Comparison of ENCODE assay signal across 18 cellular contexts in genomic region chr19:38826856-38827551, GRCh38. TPM values are rescaled to one million over a fixed set of nuclear protein-coding genes. Genes with fewer than 3 reads are reported as not detected.
DNase-seq lines count a peak whose midpoint lies in the region; ATAC-seq, FAIRE-seq and TF ChIP-seq lines count a peak whose summit lies in the region.
"Had no signal": no experiment of that assay in that cellular context is flagged by ENCODE, and none has a peak within 500 bp of the region (broad histone marks: within the 10 kb centered on the region; RNA-seq: fewer than 3 reads in every experiment).

No MANE protein-coding gene starts in this region.

- POLR2A ChIA-PET in activated CD4-positive, alpha-beta memory T cell treated with anti-CD3 and anti-CD28 coated beads, Interleukin-2, amount 10 ng/mL, durations not matched to agents 7 days and 5 days (lab: Charles Lee) = no interaction called here
- POLR2A ChIA-PET in activated CD4-positive, alpha-beta memory T cell treated with anti-CD3 and anti-CD28 coated beads for 36 hours (lab: Charles Lee) = no interaction called here
- POLR2A ChIA-PET in CD4-positive, alpha-beta T cell (lab: Charles Lee) = no interaction called here

- no peak for DNase-seq in activated CD4-positive, alpha-beta memory T cell treated with anti-CD3 and anti-CD28 coated beads, Interleukin-2, amount 10 ng/mL, durations not matched to agents 7 days and 5 days
- DNase-seq in activated CD4-positive, alpha-beta memory T cell treated with anti-CD3 and anti-CD28 coated beads for 36 hours = no peak
- no peak for DNase-seq in CD4-positive, alpha-beta T cell
- DNase-seq in astrocyte (ENCODE audit: low read depth) (no peak), psoas muscle (no peak), DMS 273 (lab: John Stamatoyannopoulos, UW; ENCODE audit: unreplicated experiment) (no peak)
- no peak for DNase-seq in effector memory CD4-positive, alpha-beta T cell
- DNase-seq: AML-193; CD8-positive, alpha-beta T cell; HFFc6; MM.1S; NCI-H1105; NCI-H1694 treated with DMSO at 0.1 percent for 48 hours; NCI-H446; PC-3 had no signal

- CTCF ChIA-PET in activated CD4-positive, alpha-beta memory T cell treated with anti-CD3 and anti-CD28 coated beads, Interleukin-2, amount 10 ng/mL, durations not matched to agents 7 days and 5 days (lab: Charles Lee) = interaction anchor here (1.2 kb wide), 1 partner anchor 424 kb away, joined by 3 read pairs; the partner anchor contains the start of gene FAM98C
- CTCF ChIA-PET in activated CD4-positive, alpha-beta memory T cell treated with anti-CD3 and anti-CD28 coated beads for 36 hours (lab: Charles Lee) = interaction anchor here (1.0 to 1.1 kb wide), 2 partner anchors 57 to 61 kb away, joined by 3 read pairs; no protein-coding TSS in a partner anchor
- CTCF ChIA-PET in CD4-positive, alpha-beta T cell (lab: Charles Lee) = no interaction called here

- H3K27me3 ChIP-seq in CD4-positive, alpha-beta T cell (ENCODE audit: control insufficient read depth, insufficient read depth, low read length) = no peaks in the 10 kb centered on the region
- H3K27me3 ChIP-seq in astrocyte (ENCODE audit: insufficient read depth, low read length) = no peaks in the 10 kb centered on the region
- H3K27me3 ChIP-seq in psoas muscle (ENCODE audit: insufficient read depth in 3 of 3, low read length in 2 of 3) = no peaks in the 10 kb centered on the region
- H3K27me3 ChIP-seq in effector memory CD4-positive, alpha-beta T cell (replicated peaks; ENCODE audit: control insufficient read depth, insufficient read depth, low read length, poor library complexity, severe bottlenecking) = no peaks in the 10 kb centered on the region

- H3K36me3 ChIP-seq in astrocyte (ENCODE audit: insufficient read depth, low read length) (no peaks in the 10 kb centered on the region), psoas muscle (ENCODE audit: insufficient read depth in 1 of 2, low read depth in 1 of 2) (peaks cover 4 to 66% of the 10 kb centered on the region in 2 donors)
- peaks cover 22% of the 10 kb centered on the region for H3K36me3 ChIP-seq in effector memory CD4-positive, alpha-beta T cell (ENCODE audit: control insufficient read depth, insufficient read depth, low read length)

- H3K4me3 ChIP-seq in astrocyte (ENCODE audit: insufficient read depth, low read depth, low read length) = no peak overlapping the region
- no peak overlapping the region for H3K4me3 ChIP-seq in psoas muscle
- no peak overlapping the region for H3K4me3 ChIP-seq in effector memory CD4-positive, alpha-beta T cell (ENCODE audit: insufficient read depth, low read depth, low read length, poor library complexity, severe bottlenecking)
- H3K4me3 ChIP-seq: GM23338 had no signal

- no peak for TF ChIP-seq CTCF in CD4-positive, alpha-beta T cell (IDR thresholded peaks at IDR 0.05)
- TF ChIP-seq CTCF in astrocyte (IDR thresholded peaks at IDR 0.05; ENCODE audit: insufficient read depth, low read depth, low read length) = no peak
- TF ChIP-seq CTCF in psoas muscle (IDR thresholded peaks at IDR 0.05) = no peak

- no peaks in the 10 kb centered on the region for H4K20me1 ChIP-seq in astrocyte (ENCODE audit: insufficient read depth, low read length)

- H3K27me3 Mint-ChIP-seq in activated CD4-positive, alpha-beta memory T cell treated with anti-CD3 and anti-CD28 coated beads, Interleukin-2, amount 10 ng/mL, durations not matched to agents 7 days and 5 days = no peaks in the 10 kb centered on the region
- H3K27me3 Mint-ChIP-seq in activated CD4-positive, alpha-beta memory T cell treated with anti-CD3 and anti-CD28 coated beads for 36 hours = no peaks in the 10 kb centered on the region
- H3K27me3 Mint-ChIP-seq in CD4-positive, alpha-beta T cell = no peaks in the 10 kb centered on the region
- H3K27me3 Mint-ChIP-seq in astrocyte (ENCODE audit: low read depth, unreplicated experiment) = no peaks in the 10 kb centered on the region

- peaks cover 69% of the 10 kb centered on the region for H3K36me3 Mint-ChIP-seq in activated CD4-positive, alpha-beta memory T cell treated with anti-CD3 and anti-CD28 coated beads, Interleukin-2, amount 10 ng/mL, durations not matched to agents 7 days and 5 days (ENCODE audit: low read depth)
- peaks cover 39% of the 10 kb centered on the region for H3K36me3 Mint-ChIP-seq in activated CD4-positive, alpha-beta memory T cell treated with anti-CD3 and anti-CD28 coated beads for 36 hours
- H3K36me3 Mint-ChIP-seq in CD4-positive, alpha-beta T cell (ENCODE audit: low read depth) = peaks cover 83% of the 10 kb centered on the region
- H3K36me3 Mint-ChIP-seq in astrocyte (ENCODE audit: low read depth, unreplicated experiment) = peaks cover 34% of the 10 kb centered on the region

- no peaks in the 10 kb centered on the region for H3K9me3 ChIP-seq in CD4-positive, alpha-beta T cell (ENCODE audit: control insufficient read depth, low read length)
- H3K9me3 ChIP-seq in astrocyte (ENCODE audit: insufficient read depth, low read depth, low read length) = peaks cover 2% of the 10 kb centered on the region
- no peaks in the 10 kb centered on the region for H3K9me3 ChIP-seq in psoas muscle
- H3K9me3 ChIP-seq in effector memory CD4-positive, alpha-beta T cell (ENCODE audit: control insufficient read depth, low read length) = no peaks in the 10 kb centered on the region

- FAIRE-seq in astrocyte (lab: Jason Lieb, UNC) = no peak

- peaks cover 22% of the 10 kb centered on the region for H3K4me1 ChIP-seq in astrocyte (ENCODE audit: insufficient read depth, low read length)
- peaks cover 32% of the 10 kb centered on the region for H3K4me1 ChIP-seq in psoas muscle
- no peaks in the 10 kb centered on the region for H3K4me1 ChIP-seq in effector memory CD4-positive, alpha-beta T cell (ENCODE audit: control insufficient read depth, insufficient read depth, low read length, poor library complexity, severe bottlenecking)

- H3K4me2 ChIP-seq in astrocyte (ENCODE audit: low read length) = no peak overlapping the region
- H3K4me2 ChIP-seq: GM23338 had no signal

- H3K9me3 Mint-ChIP-seq in activated CD4-positive, alpha-beta memory T cell treated with anti-CD3 and anti-CD28 coated beads, Interleukin-2, amount 10 ng/mL, durations not matched to agents 7 days and 5 days = peaks cover 6% of the 10 kb centered on the region
- H3K9me3 Mint-ChIP-seq in activated CD4-positive, alpha-beta memory T cell treated with anti-CD3 and anti-CD28 coated beads for 36 hours = no peaks in the 10 kb centered on the region
- no peaks in the 10 kb centered on the region for H3K9me3 Mint-ChIP-seq in CD4-positive, alpha-beta T cell
- no peaks in the 10 kb centered on the region for H3K9me3 Mint-ChIP-seq in astrocyte (ENCODE audit: unreplicated experiment)
- H3K9me3 Mint-ChIP-seq: CD8-positive, alpha-beta T cell had no signal

- H3K4me3 Mint-ChIP-seq in activated CD4-positive, alpha-beta memory T cell treated with anti-CD3 and anti-CD28 coated beads, Interleukin-2, amount 10 ng/mL, durations not matched to agents 7 days and 5 days = no peak overlapping the region
- H3K4me3 Mint-ChIP-seq in activated CD4-positive, alpha-beta memory T cell treated with anti-CD3 and anti-CD28 coated beads for 36 hours = no peak overlapping the region
- H3K4me3 Mint-ChIP-seq in CD4-positive, alpha-beta T cell = peak overlapping the region; percentile 54
- H3K4me3 Mint-ChIP-seq in astrocyte (ENCODE audit: unreplicated experiment) = no peak overlapping the region
- H3K4me3 Mint-ChIP-seq: CD8-positive, alpha-beta T cell; GM23338; HFFc6 had no signal

- H3K9ac ChIP-seq in astrocyte (ENCODE audit: low read length) = no peak overlapping the region

- 44 to 55% (median 54%) methylated on average over 6 of the region's 6 CpGs for WGBS in psoas muscle, 3 donors

- H3K79me2 ChIP-seq in astrocyte (ENCODE audit: insufficient read depth, low read length) = no peaks in the 10 kb centered on the region

- intact Hi-C loops in activated CD4-positive, alpha-beta memory T cell treated with anti-CD3 and anti-CD28 coated beads for 36 hours (cut with micrococcal nuclease) = no loop called here
- intact Hi-C loops in CD4-positive, alpha-beta T cell (cut with DNase I, micrococcal nuclease) = loop anchor here in 1 of 2 experiments (2.0 kb wide), 1 partner anchor 26 kb away; no protein-coding TSS in a partner anchor
- intact Hi-C loops in psoas muscle (cut with DNase I) = no loop called here

- ATAC-seq in CD4-positive, alpha-beta T cell (ENCODE audit: poor library complexity) = no peak
- ATAC-seq in psoas muscle (no peak), HG03439 (IDR thresholded peaks at IDR 0.05; ENCODE audit: unreplicated experiment) (no peak)
- ATAC-seq: CD8-positive, alpha-beta T cell; GM23338; PC-3 had no signal

- H2AFZ ChIP-seq in astrocyte (ENCODE audit: low read depth, low read length) = no peak overlapping the region
- H2AFZ ChIP-seq: GM23338 had no signal

- H3K27ac ChIP-seq in CD4-positive, alpha-beta T cell (ENCODE audit: low read depth, low read length) = no peak overlapping the region
- H3K27ac ChIP-seq in astrocyte (ENCODE audit: low read depth, low read length) (no peak overlapping the region), psoas muscle (peak overlapping the region; percentile 55)
- no peak overlapping the region for H3K27ac ChIP-seq in effector memory CD4-positive, alpha-beta T cell (ENCODE audit: insufficient read depth, low read length, poor library complexity, severe bottlenecking)

- H3K4me1 Mint-ChIP-seq in activated CD4-positive, alpha-beta memory T cell treated with anti-CD3 and anti-CD28 coated beads, Interleukin-2, amount 10 ng/mL, durations not matched to agents 7 days and 5 days = peaks cover 24% of the 10 kb centered on the region
- H3K4me1 Mint-ChIP-seq in activated CD4-positive, alpha-beta memory T cell treated with anti-CD3 and anti-CD28 coated beads for 36 hours (ENCODE audit: low read depth) = peaks cover 18% of the 10 kb centered on the region
- H3K4me1 Mint-ChIP-seq in CD4-positive, alpha-beta T cell (ENCODE audit: low read depth) = peaks cover 62% of the 10 kb centered on the region
- H3K4me1 Mint-ChIP-seq in astrocyte (ENCODE audit: low read depth, unreplicated experiment) = peaks cover 12% of the 10 kb centered on the region

- peak overlapping the region; percentile 21 for H3K27ac Mint-ChIP-seq in activated CD4-positive, alpha-beta memory T cell treated with anti-CD3 and anti-CD28 coated beads, Interleukin-2, amount 10 ng/mL, durations not matched to agents 7 days and 5 days
- no peak overlapping the region for H3K27ac Mint-ChIP-seq in activated CD4-positive, alpha-beta memory T cell treated with anti-CD3 and anti-CD28 coated beads for 36 hours
- H3K27ac Mint-ChIP-seq in CD4-positive, alpha-beta T cell = no peak overlapping the region
- peak overlapping the region; percentile 58 for H3K27ac Mint-ChIP-seq in astrocyte (ENCODE audit: unreplicated experiment)
- H3K27ac Mint-ChIP-seq: CD8-positive, alpha-beta T cell; GM23338; HFFc6 had no signal

RNA-seq across cellular contexts. Expression of gene ECH1, which starts 4.6 kb away (rescaled TPM):
- total RNA-seq in activated CD4-positive, alpha-beta memory T cell treated with anti-CD3 and anti-CD28 coated beads, Interleukin-2, amount 10 ng/mL, durations not matched to agents 7 days and 5 days = 100 to 1,000 TPM; 188 to 195 TPM
- 100 to 1,000 TPM; 152 to 155 TPM for total RNA-seq in activated CD4-positive, alpha-beta memory T cell treated with anti-CD3 and anti-CD28 coated beads for 36 hours
- 10 to 100 TPM; 32.6 to 35.3 TPM for total RNA-seq in CD4-positive, alpha-beta T cell
- total RNA-seq in astrocyte (51.4 and 53.3 TPM in 2 replicates), psoas muscle (100 to 1,000 TPM; 279 to 572 (median 404) TPM)
- polyA plus RNA-seq in psoas muscle = 100 to 1,000 TPM; 512 to 649 (median 601) TPM

RNA-seq across cellular contexts. Expression of gene LGALS4, which starts 14.3 kb away (rescaled TPM):
- under 1 TPM; 0.81 to 0.93 TPM for total RNA-seq in activated CD4-positive, alpha-beta memory T cell treated with anti-CD3 and anti-CD28 coated beads, Interleukin-2, amount 10 ng/mL, durations not matched to agents 7 days and 5 days
- under 1 TPM; 0.33 to 0.70 TPM for total RNA-seq in activated CD4-positive, alpha-beta memory T cell treated with anti-CD3 and anti-CD28 coated beads for 36 hours
- total RNA-seq in CD4-positive, alpha-beta T cell = 1 to 10 TPM; 2.3 to 3.1 TPM
- total RNA-seq in astrocyte (0.32 TPM in 1 of 2 replicates, not detected in the other), psoas muscle (1 to 10 TPM in 2 of 4 donors, under 1 TPM in 2; 0.62 to 2.0 (median 0.98) TPM)
- polyA plus RNA-seq in psoas muscle = under 1 TPM; 0.31 to 0.77 (median 0.53) TPM
- total RNA-seq: Daoy had no signal
- polyA plus RNA-seq: GM23338 had no signal

RNA-seq across cellular contexts. Expression of gene HNRNPL, which starts 22.8 kb away (rescaled TPM):
- 100 to 1,000 TPM; 457 to 464 TPM for total RNA-seq in activated CD4-positive, alpha-beta memory T cell treated with anti-CD3 and anti-CD28 coated beads, Interleukin-2, amount 10 ng/mL, durations not matched to agents 7 days and 5 days
- 100 to 1,000 TPM; 646 to 671 TPM for total RNA-seq in activated CD4-positive, alpha-beta memory T cell treated with anti-CD3 and anti-CD28 coated beads for 36 hours
- 100 to 1,000 TPM; 535 to 565 TPM for total RNA-seq in CD4-positive, alpha-beta T cell
- total RNA-seq in astrocyte (285 and 314 TPM in 2 replicates), psoas muscle (100 to 1,000 TPM; 151 to 229 (median 198) TPM)
- polyA plus RNA-seq in psoas muscle = 100 to 1,000 TPM; 109 to 215 (median 191) TPM

RNA-seq across cellular contexts. Expression of gene LGALS7B, which starts 38.0 kb away (rescaled TPM):
- total RNA-seq in activated CD4-positive, alpha-beta memory T cell treated with anti-CD3 and anti-CD28 coated beads, Interleukin-2, amount 10 ng/mL, durations not matched to agents 7 days and 5 days = not detected
- not detected for total RNA-seq in activated CD4-positive, alpha-beta memory T cell treated with anti-CD3 and anti-CD28 coated beads for 36 hours
- not detected for total RNA-seq in CD4-positive, alpha-beta T cell
- total RNA-seq in astrocyte (not detected in 2 replicates), psoas muscle (not detected)
- polyA plus RNA-seq in psoas muscle = under 1 TPM in 1 of 3 donors, not detected in 2; 0.91 TPM
- total RNA-seq: CD8-positive, alpha-beta T cell; Daoy; HFFc6; PC-3 had no signal

RNA-seq across cellular contexts. Expression of gene RINL, which starts 51.1 kb away (rescaled TPM):
- 10 to 100 TPM; 79.9 to 82.2 TPM for total RNA-seq in activated CD4-positive, alpha-beta memory T cell treated with anti-CD3 and anti-CD28 coated beads, Interleukin-2, amount 10 ng/mL, durations not matched to agents 7 days and 5 days
- 10 to 100 TPM; 92.6 to 100.0 TPM for total RNA-seq in activated CD4-positive, alpha-beta memory T cell treated with anti-CD3 and anti-CD28 coated beads for 36 hours
- 10 to 100 TPM; 19.5 to 21.3 TPM for total RNA-seq in CD4-positive, alpha-beta T cell
- 0.91 and 1.3 TPM in 2 replicates for total RNA-seq in astrocyte
- 1 to 10 TPM; 1.5 to 4.8 (median 2.2) TPM for total RNA-seq in psoas muscle
- 1 to 10 TPM; 2.2 to 3.4 (median 2.2) TPM for polyA plus RNA-seq in psoas muscle

Comparison
In these comparisons a context has a peak if more than half of its experiments do, and no peak if none do; other contexts are left out.
1. H3K27ac Mint-ChIP-seq: peak in activated CD4-positive, alpha-beta memory T cell treated with anti-CD3 and anti-CD28 coated beads, Interleukin-2, amount 10 ng/mL, durations not matched to agents 7 days and 5 days (single experiment) and astrocyte (single experiment); none in activated CD4-positive, alpha-beta memory T cell treated with anti-CD3 and anti-CD28 coated beads for 36 hours (single experiment) and CD4-positive, alpha-beta T cell (single experiment).